ENCODE assay signal across 1 cellular context in the genomic region with DNA sequence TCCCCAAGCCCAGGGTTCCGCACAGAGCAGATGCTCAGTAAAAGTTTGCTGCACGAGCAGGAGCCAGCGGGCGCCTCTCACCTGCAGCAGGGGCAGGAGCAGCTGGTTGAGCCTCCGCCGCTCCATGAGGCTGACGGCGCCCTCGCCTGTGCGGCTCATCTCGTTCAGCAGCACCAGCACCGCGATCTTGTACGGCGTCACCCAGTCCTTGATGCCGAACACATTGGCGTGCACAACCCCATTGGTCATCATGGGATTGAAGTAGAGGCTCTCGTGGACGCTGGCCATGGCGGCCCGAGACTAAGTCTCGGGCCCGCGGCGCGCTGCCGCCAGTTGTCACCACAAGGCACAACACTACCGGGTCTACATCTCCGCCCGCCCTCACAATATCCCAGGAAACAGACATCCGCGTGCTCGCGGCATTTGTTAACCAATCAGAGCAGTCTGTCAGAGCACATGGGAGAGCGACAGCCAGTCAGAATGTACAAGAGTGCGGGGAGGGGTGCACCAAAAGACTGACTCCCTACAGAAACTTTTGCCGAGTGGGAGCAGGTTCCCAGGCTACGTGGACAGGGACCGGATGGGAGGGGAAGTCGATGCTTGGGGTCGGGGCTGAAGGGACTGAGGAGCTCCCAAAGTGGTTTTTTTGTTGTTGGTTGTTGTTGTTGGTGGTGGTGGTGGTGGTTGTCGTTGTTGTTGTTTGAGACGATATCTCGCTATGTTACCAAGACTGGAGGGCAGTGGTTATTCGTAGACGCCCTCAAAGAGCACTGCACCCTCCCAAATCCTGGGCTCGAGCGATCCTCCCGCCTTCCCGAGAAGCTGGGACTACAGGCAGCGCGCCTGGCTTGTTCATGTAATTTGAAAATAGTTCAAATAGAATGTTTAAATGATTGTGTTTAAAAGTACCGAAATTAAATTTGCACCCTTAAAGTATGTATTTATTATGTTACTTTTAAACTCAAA.
TF ChIP-seq lines count a peak whose summit lies in the region.

ANAPC5 (minus strand) TSS at position 359 of the 966 bp plus-strand sequence; CDS start at position 288, 71 bp downstream.

TF ChIP-seq in WTC11, 78 proteins besides CTCF, POLR2A, EP300 and RAD21 (continued from another document and continues in another):
- TF ChIP-seq, protein P1, sequence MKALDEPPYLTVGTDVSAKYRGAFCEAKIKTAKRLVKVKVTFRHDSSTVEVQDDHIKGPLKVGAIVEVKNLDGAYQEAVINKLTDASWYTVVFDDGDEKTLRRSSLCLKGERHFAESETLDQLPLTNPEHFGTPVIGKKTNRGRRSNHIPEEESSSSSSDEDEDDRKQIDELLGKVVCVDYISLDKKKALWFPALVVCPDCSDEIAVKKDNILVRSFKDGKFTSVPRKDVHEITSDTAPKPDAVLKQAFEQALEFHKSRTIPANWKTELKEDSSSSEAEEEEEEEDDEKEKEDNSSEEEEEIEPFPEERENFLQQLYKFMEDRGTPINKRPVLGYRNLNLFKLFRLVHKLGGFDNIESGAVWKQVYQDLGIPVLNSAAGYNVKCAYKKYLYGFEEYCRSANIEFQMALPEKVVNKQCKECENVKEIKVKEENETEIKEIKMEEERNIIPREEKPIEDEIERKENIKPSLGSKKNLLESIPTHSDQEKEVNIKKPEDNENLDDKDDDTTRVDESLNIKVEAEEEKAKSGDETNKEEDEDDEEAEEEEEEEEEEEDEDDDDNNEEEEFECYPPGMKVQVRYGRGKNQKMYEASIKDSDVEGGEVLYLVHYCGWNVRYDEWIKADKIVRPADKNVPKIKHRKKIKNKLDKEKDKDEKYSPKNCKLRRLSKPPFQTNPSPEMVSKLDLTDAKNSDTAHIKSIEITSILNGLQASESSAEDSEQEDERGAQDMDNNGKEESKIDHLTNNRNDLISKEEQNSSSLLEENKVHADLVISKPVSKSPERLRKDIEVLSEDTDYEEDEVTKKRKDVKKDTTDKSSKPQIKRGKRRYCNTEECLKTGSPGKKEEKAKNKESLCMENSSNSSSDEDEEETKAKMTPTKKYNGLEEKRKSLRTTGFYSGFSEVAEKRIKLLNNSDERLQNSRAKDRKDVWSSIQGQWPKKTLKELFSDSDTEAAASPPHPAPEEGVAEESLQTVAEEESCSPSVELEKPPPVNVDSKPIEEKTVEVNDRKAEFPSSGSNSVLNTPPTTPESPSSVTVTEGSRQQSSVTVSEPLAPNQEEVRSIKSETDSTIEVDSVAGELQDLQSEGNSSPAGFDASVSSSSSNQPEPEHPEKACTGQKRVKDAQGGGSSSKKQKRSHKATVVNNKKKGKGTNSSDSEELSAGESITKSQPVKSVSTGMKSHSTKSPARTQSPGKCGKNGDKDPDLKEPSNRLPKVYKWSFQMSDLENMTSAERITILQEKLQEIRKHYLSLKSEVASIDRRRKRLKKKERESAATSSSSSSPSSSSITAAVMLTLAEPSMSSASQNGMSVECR (CRISPR knock-in tag; IDR thresholded peaks at IDR 0.05; ENCODE audit: borderline replicate concordance) = peak; percentile 88; the same call in 1 of the 2 replicates
- TF ChIP-seq ZNF317 (CRISPR knock-in tag; IDR thresholded peaks at IDR 0.05; ENCODE audit: borderline replicate concordance, low read depth) (no peak), PRRX2 (CRISPR knock-in tag; IDR thresholded peaks at IDR 0.05) (no peak), EMX1 (CRISPR knock-in tag; IDR thresholded peaks at IDR 0.05) (no peak), CREB1 (CRISPR knock-in tag; IDR thresholded peaks at IDR 0.05) (no peak), SMAD4 (CRISPR knock-in tag; IDR thresholded peaks at IDR 0.05) (no peak), FOXJ3 (CRISPR knock-in tag; IDR thresholded peaks at IDR 0.05; ENCODE audit: borderline replicate concordance) (no peak), GABPB1 (CRISPR knock-in tag; IDR thresholded peaks at IDR 0.05) (peak; percentile 82), GTF2I (CRISPR knock-in tag; conservative IDR thresholded peaks at IDR 0.05) (no peak), ZNF232 (CRISPR knock-in tag; IDR thresholded peaks at IDR 0.05) (no peak), ZNF671 (CRISPR knock-in tag; IDR thresholded peaks at IDR 0.05) (no peak), TEAD1 (CRISPR knock-in tag; IDR thresholded peaks at IDR 0.05) (peak; percentile 57; the same call in 1 of the 2 replicates), PRDM15 (CRISPR knock-in tag; IDR thresholded peaks at IDR 0.05) (no peak), ATF6 (CRISPR knock-in tag; IDR thresholded peaks at IDR 0.05) (no peak), E2F1 (CRISPR knock-in tag; IDR thresholded peaks at IDR 0.05) (no peak), CREM (CRISPR knock-in tag; IDR thresholded peaks at IDR 0.05) (peak; percentile 83; the same call in 1 of the 2 replicates), ELF4 (CRISPR knock-in tag; IDR thresholded peaks at IDR 0.05; ENCODE audit: low read depth) (no peak), ZNF396 (CRISPR knock-in tag; IDR thresholded peaks at IDR 0.05; ENCODE audit: borderline replicate concordance) (no peak), ZBTB21 (CRISPR knock-in tag; IDR thresholded peaks at IDR 0.05; ENCODE audit: borderline replicate concordance) (no peak), E2F5 (CRISPR knock-in tag; IDR thresholded peaks at IDR 0.05) (no peak), ZNF281 (CRISPR knock-in tag; IDR thresholded peaks at IDR 0.05) (no peak)
- TF ChIP-seq, protein P2, sequence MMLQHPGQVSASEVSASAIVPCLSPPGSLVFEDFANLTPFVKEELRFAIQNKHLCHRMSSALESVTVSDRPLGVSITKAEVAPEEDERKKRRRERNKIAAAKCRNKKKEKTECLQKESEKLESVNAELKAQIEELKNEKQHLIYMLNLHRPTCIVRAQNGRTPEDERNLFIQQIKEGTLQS (CRISPR knock-in tag; conservative IDR thresholded peaks at IDR 0.05) = no peak
- TF ChIP-seq, protein P3, sequence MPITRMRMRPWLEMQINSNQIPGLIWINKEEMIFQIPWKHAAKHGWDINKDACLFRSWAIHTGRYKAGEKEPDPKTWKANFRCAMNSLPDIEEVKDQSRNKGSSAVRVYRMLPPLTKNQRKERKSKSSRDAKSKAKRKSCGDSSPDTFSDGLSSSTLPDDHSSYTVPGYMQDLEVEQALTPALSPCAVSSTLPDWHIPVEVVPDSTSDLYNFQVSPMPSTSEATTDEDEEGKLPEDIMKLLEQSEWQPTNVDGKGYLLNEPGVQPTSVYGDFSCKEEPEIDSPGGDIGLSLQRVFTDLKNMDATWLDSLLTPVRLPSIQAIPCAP (CRISPR knock-in tag; IDR thresholded peaks at IDR 0.05) = peak; percentile 31; the same call in 1 of the 2 replicates
- TF ChIP-seq, protein P4, sequence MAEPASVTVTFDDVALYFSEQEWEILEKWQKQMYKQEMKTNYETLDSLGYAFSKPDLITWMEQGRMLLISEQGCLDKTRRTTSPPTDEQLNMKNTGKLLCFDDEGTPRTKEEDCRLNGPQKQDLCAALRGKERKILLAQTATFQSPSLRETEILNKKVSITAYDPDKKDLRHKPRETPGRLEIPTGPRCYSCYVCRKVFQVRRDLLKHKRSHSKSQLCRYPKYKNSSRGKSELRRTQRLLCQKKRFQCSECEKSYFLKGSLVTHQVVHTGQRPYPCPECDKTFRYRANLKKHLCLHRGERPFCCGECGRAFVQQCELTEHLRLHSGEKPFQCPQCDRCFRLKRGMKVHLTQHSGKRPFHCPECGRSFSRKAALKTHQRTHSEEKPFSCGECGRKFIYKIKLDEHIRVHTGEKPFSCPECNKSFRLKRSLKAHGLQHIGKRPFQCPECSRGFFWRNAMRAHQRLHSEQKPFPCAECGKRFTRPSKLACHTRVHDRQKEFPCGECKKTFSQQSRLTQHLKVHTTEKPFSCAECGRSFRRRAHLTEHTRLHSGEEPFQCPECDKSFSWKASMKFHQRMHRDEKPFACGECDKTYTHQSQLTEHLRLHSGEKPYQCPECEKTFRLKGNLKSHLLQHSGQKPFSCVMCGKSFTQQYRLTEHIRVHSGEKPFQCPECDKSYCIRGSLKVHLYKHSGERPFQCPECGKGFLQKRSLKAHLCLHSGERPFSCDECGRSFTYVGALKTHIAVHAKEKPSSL (CRISPR knock-in tag; conservative IDR thresholded peaks at IDR 0.05) = no peak
- TF ChIP-seq, protein P5, sequence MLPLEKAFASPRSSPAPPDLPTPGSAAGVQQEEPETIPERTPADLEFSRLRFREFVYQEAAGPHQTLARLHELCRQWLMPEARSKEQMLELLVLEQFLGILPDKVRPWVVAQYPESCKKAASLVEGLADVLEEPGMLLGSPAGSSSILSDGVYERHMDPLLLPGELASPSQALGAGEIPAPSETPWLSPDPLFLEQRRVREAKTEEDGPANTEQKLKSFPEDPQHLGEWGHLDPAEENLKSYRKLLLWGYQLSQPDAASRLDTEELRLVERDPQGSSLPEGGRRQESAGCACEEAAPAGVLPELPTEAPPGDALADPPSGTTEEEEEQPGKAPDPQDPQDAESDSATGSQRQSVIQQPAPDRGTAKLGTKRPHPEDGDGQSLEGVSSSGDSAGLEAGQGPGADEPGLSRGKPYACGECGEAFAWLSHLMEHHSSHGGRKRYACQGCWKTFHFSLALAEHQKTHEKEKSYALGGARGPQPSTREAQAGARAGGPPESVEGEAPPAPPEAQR (CRISPR knock-in tag; IDR thresholded peaks at IDR 0.05) = no peak
